Comparison of ENCODE assay signal across 10 cellular contexts in the genomic region with DNA sequence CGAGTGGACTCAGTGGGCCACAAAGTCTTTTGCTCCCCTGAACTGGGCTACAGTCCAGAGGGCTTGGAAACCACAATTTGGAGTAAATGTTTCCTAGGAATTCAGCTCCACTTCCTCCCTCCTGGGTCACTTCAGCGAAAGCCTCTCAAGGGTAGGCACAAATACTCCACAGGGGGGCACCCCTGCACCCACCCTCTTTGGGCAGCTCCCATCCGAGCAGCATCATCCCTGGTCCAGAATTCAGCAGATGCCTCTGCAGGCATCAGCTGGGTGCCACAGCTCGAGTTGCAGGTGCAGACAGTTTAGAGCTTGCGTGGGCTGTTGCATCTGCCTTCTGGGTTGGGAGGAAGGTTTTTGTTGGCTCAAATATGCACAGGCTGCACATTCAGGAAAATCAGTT. TPM values are rescaled to one million over a fixed set of nuclear protein-coding genes. Genes with fewer than 3 reads are reported as not detected.
DNase-seq lines count a peak whose midpoint lies in the region; FAIRE-seq and TF ChIP-seq lines count a peak whose summit lies in the region.
"Had no signal": no experiment of that assay in that cellular context is flagged by ENCODE, and none has a peak within 500 bp of the region (broad histone marks: within the 10 kb centered on the region; RNA-seq: fewer than 3 reads in every experiment).

No MANE protein-coding gene starts in this region.

- H3K36me3 ChIP-seq in astrocyte (ENCODE audit: insufficient read depth, low read length): no peaks in the 10 kb centered on the region

- H3K4me3 ChIP-seq in astrocyte (ENCODE audit: insufficient read depth, low read depth, low read length): no peak overlapping the region

- no peaks in the 10 kb centered on the region for H4K20me1 ChIP-seq in astrocyte (ENCODE audit: insufficient read depth, low read length)

- peaks cover 2% of the 10 kb centered on the region for H3K36me3 Mint-ChIP-seq in astrocyte (ENCODE audit: low read depth, unreplicated experiment)
- H3K36me3 Mint-ChIP-seq: CD4-positive, CD25-positive, alpha-beta regulatory T cell had no signal

- peaks cover 5% of the 10 kb centered on the region for H3K27me3 Mint-ChIP-seq in astrocyte (ENCODE audit: low read depth, unreplicated experiment)

- H3K79me2 ChIP-seq in astrocyte (ENCODE audit: insufficient read depth, low read length): no peaks in the 10 kb centered on the region

- TF ChIP-seq CTCF in astrocyte (IDR thresholded peaks at IDR 0.05; ENCODE audit: insufficient read depth, low read depth, low read length): no peak

- no peak overlapping the region for H3K4me3 Mint-ChIP-seq in astrocyte (ENCODE audit: unreplicated experiment)
- H3K4me3 Mint-ChIP-seq: CD4-positive, CD25-positive, alpha-beta regulatory T cell had no signal

- no peak overlapping the region for H3K9ac ChIP-seq in astrocyte (ENCODE audit: low read length)

- DNase-seq in NCI-H748 (lab: John Stamatoyannopoulos, UW; ENCODE audit: unreplicated experiment) (peak; percentile 11), NCI-H748 treated with DMSO at 0.1 percent for 48 hours (lab: John Stamatoyannopoulos, UW) (no peak), Kasumi-1 (lab: John Stamatoyannopoulos, UW) (peak; percentile 33 to 56), astrocyte (ENCODE audit: low read depth) (no peak), posterior cingulate gyrus (peak in 9 of 10 donors; percentile 28 to 93 (median 40)), hippocampal formation (lab: John Stamatoyannopoulos, UW) (no peak), CD1c-positive myeloid dendritic cell (ENCODE audit: extremely low spot score) (no peak)
- DNase-seq in effector CD8-positive, alpha-beta T cell (lab: John Stamatoyannopoulos, UW): no peak
- DNase-seq: CD4-positive, CD25-positive, alpha-beta regulatory T cell had no signal

- H3K9me3 ChIP-seq in astrocyte (ENCODE audit: insufficient read depth, low read depth, low read length): no peaks in the 10 kb centered on the region

- no peak overlapping the region for H2AFZ ChIP-seq in astrocyte (ENCODE audit: low read depth, low read length)

- peak overlapping the region; percentile 42 for H3K27ac Mint-ChIP-seq in astrocyte (ENCODE audit: unreplicated experiment)
- H3K27ac Mint-ChIP-seq: CD4-positive, CD25-positive, alpha-beta regulatory T cell had no signal

- H3K4me1 ChIP-seq in astrocyte (ENCODE audit: insufficient read depth, low read length): peaks cover 10% of the 10 kb centered on the region

- H3K27ac ChIP-seq in astrocyte (ENCODE audit: low read depth, low read length): no peak overlapping the region
- H3K27ac ChIP-seq: epithelial cell of prostate had no signal

- no peak overlapping the region for H3K4me2 ChIP-seq in astrocyte (ENCODE audit: low read length)

- H3K4me1 Mint-ChIP-seq in astrocyte (ENCODE audit: low read depth, unreplicated experiment): peaks cover 16% of the 10 kb centered on the region

- H3K27me3 ChIP-seq in astrocyte (ENCODE audit: insufficient read depth, low read length): peaks cover 17% of the 10 kb centered on the region

- no peak for FAIRE-seq in astrocyte (lab: Jason Lieb, UNC)

- intact Hi-C loops in posterior cingulate gyrus (cut with DNase I): loop anchor here (10.0 kb wide), 1 partner anchor 111 kb away; no protein-coding TSS in a partner anchor

- H3K9me3 Mint-ChIP-seq in astrocyte (ENCODE audit: unreplicated experiment): no peaks in the 10 kb centered on the region
- H3K9me3 Mint-ChIP-seq: CD4-positive, CD25-positive, alpha-beta regulatory T cell had no signal

RNA-seq across cellular contexts. Expression of gene KANK4, which starts 25.0 kb away (rescaled TPM):
- 8.5 and 14.5 TPM in 2 replicates for total RNA-seq in astrocyte
- total RNA-seq: CD4-positive, CD25-positive, alpha-beta regulatory T cell had no signal

Comparison
In these comparisons a context has a peak if more than half of its experiments do, and no peak if none do; other contexts are left out.
1. DNase-seq: peak in NCI-H748 (single experiment), Kasumi-1 (2 of 2) and posterior cingulate gyrus (9 of 10); none in NCI-H748 treated with DMSO at 0.1 percent for 48 hours (single experiment), astrocyte (single experiment), effector CD8-positive, alpha-beta T cell (single experiment), hippocampal formation (0 of 2) and CD1c-positive myeloid dendritic cell (single experiment).